Comparison of ENCODE assay signal across 8 cellular contexts in the genomic region with DNA sequence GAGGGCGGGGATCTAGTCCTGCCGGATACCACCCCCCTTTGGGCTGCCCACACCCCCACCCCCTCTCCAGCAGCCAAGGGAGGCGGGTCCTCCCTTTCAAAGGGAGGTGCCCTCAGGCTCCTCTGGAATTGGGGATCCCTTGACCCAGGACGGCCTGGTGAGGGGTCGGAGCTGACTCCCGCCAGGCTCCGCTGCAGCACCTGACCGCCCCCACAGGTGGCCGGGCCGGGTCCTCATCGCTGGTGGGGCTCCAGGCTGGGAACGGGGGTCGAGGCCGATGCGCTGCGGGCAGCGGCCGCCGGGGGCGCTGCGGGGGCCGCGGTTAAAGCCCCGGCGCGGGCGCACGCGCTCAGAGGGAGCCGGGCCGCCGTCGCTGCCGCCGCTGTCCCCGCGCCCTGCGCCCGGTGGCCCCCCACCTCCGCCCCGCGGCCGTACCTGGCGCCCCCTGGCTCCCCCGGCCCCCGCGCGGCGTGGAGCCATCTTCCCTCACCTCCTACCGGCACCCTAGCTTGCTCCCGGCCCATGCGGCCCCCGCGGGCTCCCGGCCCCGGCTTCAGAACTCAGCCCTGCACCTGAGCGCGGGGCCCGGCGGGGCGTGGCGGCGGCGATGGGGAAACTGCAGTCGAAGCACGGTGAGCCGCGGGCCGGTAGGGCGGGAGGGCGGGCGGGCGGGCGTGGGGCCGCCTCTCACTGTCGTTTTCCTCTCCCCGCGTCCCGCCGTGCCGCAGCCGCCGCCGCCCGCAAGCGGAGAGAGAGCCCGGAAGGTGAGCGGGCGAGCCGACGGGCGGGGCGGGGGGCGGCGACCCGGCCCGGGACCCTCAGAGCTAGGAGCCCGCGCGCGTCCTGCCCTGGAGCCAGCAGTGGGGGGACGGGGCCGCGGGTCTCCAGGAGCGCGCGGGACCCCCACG. TPM values are rescaled to one million over a fixed set of nuclear protein-coding genes. Genes with fewer than 3 reads are reported as not detected.
DNase-seq lines count a peak whose midpoint lies in the region; ATAC-seq and TF ChIP-seq lines count a peak whose summit lies in the region.

A gene with protein sequence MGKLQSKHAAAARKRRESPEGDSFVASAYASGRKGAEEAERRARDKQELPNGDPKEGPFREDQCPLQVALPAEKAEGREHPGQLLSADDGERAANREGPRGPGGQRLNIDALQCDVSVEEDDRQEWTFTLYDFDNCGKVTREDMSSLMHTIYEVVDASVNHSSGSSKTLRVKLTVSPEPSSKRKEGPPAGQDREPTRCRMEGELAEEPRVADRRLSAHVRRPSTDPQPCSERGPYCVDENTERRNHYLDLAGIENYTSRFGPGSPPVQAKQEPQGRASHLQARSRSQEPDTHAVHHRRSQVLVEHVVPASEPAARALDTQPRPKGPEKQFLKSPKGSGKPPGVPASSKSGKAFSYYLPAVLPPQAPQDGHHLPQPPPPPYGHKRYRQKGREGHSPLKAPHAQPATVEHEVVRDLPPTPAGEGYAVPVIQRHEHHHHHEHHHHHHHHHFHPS (plus strand): TSS at position 352 of the 908 bp plus-strand sequence. CDS start 256 bp downstream, at position 608.

- TF ChIP-seq RAD21 in Ishikawa (IDR thresholded peaks at IDR 0.05; ENCODE audit: low read depth), result no peak; the same call in 1 of the 2 replicates

- ATAC-seq in HG02870 (IDR thresholded peaks at IDR 0.05; ENCODE audit: unreplicated experiment) (no peak), GM18873 (IDR thresholded peaks at IDR 0.05; ENCODE audit: low FRiP score, unreplicated experiment) (no peak)

- H3K4me3 Mint-ChIP-seq in activated CD4-positive, alpha-beta T cell treated with anti-CD3 and anti-CD28 coated beads, Interleukin-2, amount 10 ng/mL, durations not matched to agents 24 days and 14 days, result peak within 1 kb of the TSS; percentile 56
- peak within 1 kb of the TSS; percentile 78 to 83 (median 81) for H3K4me3 Mint-ChIP-seq in nephron

- H3K4me1 Mint-ChIP-seq in activated CD4-positive, alpha-beta T cell treated with anti-CD3 and anti-CD28 coated beads, Interleukin-2, amount 10 ng/mL, durations not matched to agents 24 days and 14 days, result peaks cover 9% of the 10 kb centered on the region
- peaks cover 14% of the 10 kb centered on the region for H3K4me1 Mint-ChIP-seq in nephron

- H3K36me3 Mint-ChIP-seq in activated CD4-positive, alpha-beta T cell treated with anti-CD3 and anti-CD28 coated beads, Interleukin-2, amount 10 ng/mL, durations not matched to agents 24 days and 14 days (ENCODE audit: low read depth), result no peaks in the 10 kb centered on the region
- no peaks in the 10 kb centered on the region for H3K36me3 Mint-ChIP-seq in nephron (ENCODE audit: low read depth)

- H3K9me3 Mint-ChIP-seq in activated CD4-positive, alpha-beta T cell treated with anti-CD3 and anti-CD28 coated beads, Interleukin-2, amount 10 ng/mL, durations not matched to agents 24 days and 14 days, result no peaks in the 10 kb centered on the region
- no peaks in the 10 kb centered on the region for H3K9me3 Mint-ChIP-seq in nephron

- DNase-seq in NCI-H1417 (lab: John Stamatoyannopoulos, UW), result peak; percentile 27 to 63 (median 57)
- DNase-seq in NCI-H1417 treated with DMSO at 0.1 percent for 48 hours (lab: John Stamatoyannopoulos, UW), result no peak
- DNase-seq in activated CD4-positive, alpha-beta T cell treated with anti-CD3 and anti-CD28 coated beads, Interleukin-2, amount 10 ng/mL, durations not matched to agents 24 days and 14 days, result peak; percentile 85
- DNase-seq in erythroblast (lab: John Stamatoyannopoulos, UW), result peak; percentile 30 to 49

- H3K27ac Mint-ChIP-seq in activated CD4-positive, alpha-beta T cell treated with anti-CD3 and anti-CD28 coated beads, Interleukin-2, amount 10 ng/mL, durations not matched to agents 24 days and 14 days, result peak within 1 kb of the TSS; percentile 11
- H3K27ac Mint-ChIP-seq in nephron, result peak within 1 kb of the TSS in 1 of 3 experiments; percentile 5

- TF ChIP-seq POLR2A in erythroblast (IDR thresholded peaks at IDR 0.05; ENCODE audit: low read length), result no peak

- TF ChIP-seq CTCF in nephron (IDR thresholded peaks at IDR 0.05; ENCODE audit: unreplicated experiment in 3 of 3), result peak; percentile 60 to 64 (median 63)

- H3K27me3 Mint-ChIP-seq in activated CD4-positive, alpha-beta T cell treated with anti-CD3 and anti-CD28 coated beads, Interleukin-2, amount 10 ng/mL, durations not matched to agents 24 days and 14 days, result peaks cover 40% of the 10 kb centered on the region
- H3K27me3 Mint-ChIP-seq in nephron (ENCODE audit: low read depth), result peaks cover 62% of the 10 kb centered on the region

- intact Hi-C loops in activated CD4-positive, alpha-beta T cell treated with anti-CD3 and anti-CD28 coated beads, Interleukin-2, amount 10 ng/mL, durations not matched to agents 24 days and 14 days (cut with micrococcal nuclease), result loop anchor here (5.0 kb wide), 2 partner anchors 46 to 99 kb away; no protein-coding TSS in a partner anchor

- no peak for TF ChIP-seq EP300 in Ishikawa (IDR thresholded peaks at IDR 0.05; ENCODE audit: borderline replicate concordance)

TF ChIP-seq in Ishikawa, 13 proteins besides CTCF, POLR2A, EP300 and RAD21:
- TF ChIP-seq YY1 (IDR thresholded peaks at IDR 0.05; ENCODE audit: low read depth) (no peak), TCF12 (IDR thresholded peaks at IDR 0.05; ENCODE audit: low read depth) (no peak), ZBTB7A (IDR thresholded peaks at IDR 0.05; ENCODE audit: low read depth) (peak; percentile 75), TEAD4 (IDR thresholded peaks at IDR 0.05) (no peak), CEBPB (IDR thresholded peaks at IDR 0.05) (no peak), CREB1 (IDR thresholded peaks at IDR 0.05; ENCODE audit: low read depth) (no peak)

RNA-seq across cellular contexts. Expression of the gene that starts here (rescaled TPM):
- total RNA-seq in activated CD4-positive, alpha-beta T cell treated with anti-CD3 and anti-CD28 coated beads, Interleukin-2, amount 10 ng/mL, durations not matched to agents 24 days and 14 days, result 3.3 and 4.0 TPM in 2 replicates
